ENCODE assay signal across 8 cellular contexts in the genomic region with DNA sequence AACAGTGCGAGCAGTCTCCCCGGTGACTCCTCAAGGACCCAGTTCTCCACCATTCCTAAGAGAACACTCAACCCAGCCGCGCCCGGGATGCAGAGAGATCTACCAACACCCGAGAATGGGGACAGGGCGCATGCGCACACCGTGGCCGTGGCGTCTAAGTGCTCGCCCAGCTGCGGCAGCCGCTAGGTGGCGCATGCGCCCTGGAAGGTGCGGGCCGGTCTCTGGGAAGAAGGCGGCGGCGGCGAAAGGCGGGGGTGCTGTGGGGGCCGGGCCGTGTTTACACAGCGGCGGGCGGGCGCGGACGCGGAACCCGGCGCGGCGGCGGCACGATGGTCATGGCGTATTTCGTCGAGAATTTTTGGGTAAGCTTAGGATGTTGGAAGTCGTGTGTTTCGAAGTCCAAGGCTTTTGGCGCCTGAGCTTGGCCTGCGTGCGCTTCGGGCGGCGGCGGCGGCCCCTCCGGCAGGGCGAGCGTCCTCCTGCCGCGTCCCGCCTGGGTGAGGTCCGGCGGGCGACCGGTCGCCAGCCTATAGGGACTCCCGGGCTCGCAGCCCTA.
A peak's percentile ranks its signal among the peaks of the same experiment; 100 is the strongest.
DNase-seq lines count a peak whose midpoint lies in the region; ATAC-seq lines count a peak whose summit lies in the region.

A gene with protein sequence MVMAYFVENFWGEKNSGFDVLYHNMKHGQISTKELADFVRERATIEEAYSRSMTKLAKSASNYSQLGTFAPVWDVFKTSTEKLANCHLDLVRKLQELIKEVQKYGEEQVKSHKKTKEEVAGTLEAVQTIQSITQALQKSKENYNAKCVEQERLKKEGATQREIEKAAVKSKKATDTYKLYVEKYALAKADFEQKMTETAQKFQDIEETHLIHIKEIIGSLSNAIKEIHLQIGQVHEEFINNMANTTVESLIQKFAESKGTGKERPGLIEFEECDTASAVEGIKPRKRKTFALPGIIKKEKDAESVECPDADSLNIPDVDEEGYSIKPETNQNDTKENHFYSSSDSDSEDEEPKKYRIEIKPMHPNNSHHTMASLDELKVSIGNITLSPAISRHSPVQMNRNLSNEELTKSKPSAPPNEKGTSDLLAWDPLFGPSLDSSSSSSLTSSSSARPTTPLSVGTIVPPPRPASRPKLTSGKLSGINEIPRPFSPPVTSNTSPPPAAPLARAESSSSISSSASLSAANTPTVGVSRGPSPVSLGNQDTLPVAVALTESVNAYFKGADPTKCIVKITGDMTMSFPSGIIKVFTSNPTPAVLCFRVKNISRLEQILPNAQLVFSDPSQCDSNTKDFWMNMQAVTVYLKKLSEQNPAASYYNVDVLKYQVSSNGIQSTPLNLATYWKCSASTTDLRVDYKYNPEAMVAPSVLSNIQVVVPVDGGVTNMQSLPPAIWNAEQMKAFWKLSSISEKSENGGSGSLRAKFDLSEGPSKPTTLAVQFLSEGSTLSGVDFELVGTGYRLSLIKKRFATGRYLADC (plus strand): TSS at position 274 of the 556 bp plus-strand sequence. CDS start 56 bp downstream, at position 330.

- DNase-seq in COLO668 (lab: John Stamatoyannopoulos, UW; ENCODE audit: unreplicated experiment) (peak; percentile 95), HS-27A (ENCODE audit: low read depth) (peak; percentile 84), NK-92 (lab: John Stamatoyannopoulos, UW; ENCODE audit: unreplicated experiment) (peak; percentile 57), medulla oblongata (ENCODE audit: extremely low spot score) (peak; percentile 98)
- DNase-seq in activated CD8-positive, alpha-beta memory T cell treated with anti-CD3 and anti-CD28 coated beads for 4 hours (ENCODE audit: low read depth in 2 of 2), result peak; percentile 93 to 94
- DNase-seq in effector memory CD4-positive, alpha-beta T cell, result peak; percentile 83 to 94 (median 92)
- DNase-seq in stimulated activated CD4-positive, alpha-beta T cell treated with anti-CD3 and anti-CD28 coated beads, TNF-alpha, amount 100 ng/mL, for 48 hours (ENCODE audit: low read depth in 3 of 3), result peak; percentile 85 to 94 (median 94)

- peaks cover 2% of the 10 kb centered on the region for H3K27me3 ChIP-seq in effector memory CD4-positive, alpha-beta T cell (replicated peaks; ENCODE audit: control insufficient read depth, insufficient read depth, low read length, poor library complexity, severe bottlenecking)

- peak within 1 kb of the TSS; percentile 79 for H3K4me3 ChIP-seq in effector memory CD4-positive, alpha-beta T cell (ENCODE audit: insufficient read depth, low read depth, low read length, poor library complexity, severe bottlenecking)

- peaks cover 5% of the 10 kb centered on the region for H3K4me1 ChIP-seq in effector memory CD4-positive, alpha-beta T cell (ENCODE audit: control insufficient read depth, insufficient read depth, low read length, poor library complexity, severe bottlenecking)

- no peaks in the 10 kb centered on the region for H3K36me3 ChIP-seq in effector memory CD4-positive, alpha-beta T cell (ENCODE audit: control insufficient read depth, insufficient read depth, low read length)

- H3K27ac ChIP-seq in effector memory CD4-positive, alpha-beta T cell (ENCODE audit: insufficient read depth, low read length, poor library complexity, severe bottlenecking), result peak within 1 kb of the TSS; percentile 22

- ATAC-seq in GM19468 (IDR thresholded peaks at IDR 0.05; ENCODE audit: extremely low read depth, unreplicated experiment), result peak; percentile 64

- no peaks in the 10 kb centered on the region for H3K9me3 ChIP-seq in effector memory CD4-positive, alpha-beta T cell (ENCODE audit: control insufficient read depth, low read length)

Comparison
In these comparisons a context has a peak if more than half of its experiments do, and no peak if none do; other contexts are left out.
1. Peak in every context shown above with its lines: DNase-seq, ATAC-seq, H3K4me3 ChIP-seq and H3K27ac ChIP-seq.